8 cellular contexts compared by ENCODE assay signal in genomic region chr12:45730116-45730841, GRCh38. TPM values are rescaled to one million over a fixed set of nuclear protein-coding genes. Genes with fewer than 3 reads are reported as not detected.
DNase-seq lines count a peak whose midpoint lies in the region; FAIRE-seq and TF ChIP-seq lines count a peak whose summit lies in the region.

No MANE protein-coding gene starts in this region.

- H3K27me3 ChIP-seq in endothelial cell of umbilical vein (ENCODE audit: control insufficient read depth in 2 of 2, insufficient read depth in 2 of 2, low read length in 2 of 2), result no peaks in the 10 kb centered on the region

- no peaks in the 10 kb centered on the region for H3K9me1 ChIP-seq in endothelial cell of umbilical vein (replicated peaks; ENCODE audit: control insufficient read depth, extremely low read depth, insufficient read depth, low read length)

- FAIRE-seq in endothelial cell of umbilical vein (lab: Jason Lieb, UNC) (no peak), D721Med (lab: Jason Lieb, UNC) (no peak)

- no TSS peak for BruUV-seq in endothelial cell of umbilical vein (replicated peaks; lab: Mats Ljungman, UMichigan)

- no peaks in the 10 kb centered on the region for H4K20me1 ChIP-seq in endothelial cell of umbilical vein (replicated peaks; ENCODE audit: control insufficient read depth, extremely low read depth, insufficient read depth, low read length)

- peaks cover 61% of the 10 kb centered on the region for H3K79me2 ChIP-seq in endothelial cell of umbilical vein (ENCODE audit: control insufficient read depth, insufficient read depth, low read length)

- H3K4me3 ChIP-seq in AG04449 (ENCODE audit: low read depth, low read length), result peak overlapping the region; percentile 78
- peak overlapping the region; percentile 71 to 95 (median 92) for H3K4me3 ChIP-seq in endothelial cell of umbilical vein (replicated peaks in 1 of 3; ENCODE audit: insufficient read depth in 1 of 3, low read depth in 1 of 3, low read length in 3 of 3)

- H3K4me1 ChIP-seq in endothelial cell of umbilical vein (ENCODE audit: control insufficient read depth, extremely low read depth, insufficient read depth, low read length), result peaks cover 27% of the 10 kb centered on the region

- DNase-seq in AG04449 (ENCODE audit: low read depth, low spot score) (no peak), GM20000 (ENCODE audit: low spot score) (peak; percentile 44), NCI-H82 (lab: John Stamatoyannopoulos, UW) (peak; percentile 77), activated T-cell treated with anti-CD3 and anti-CD28 coated beads for 1 hour (ENCODE audit: low read depth) (peak; percentile 40), endothelial cell of umbilical vein (ENCODE audit: low read depth, low spot score) (peak; percentile 69), middle frontal gyrus (ENCODE audit: extremely low spot score, low spot score) (peak; percentile 13), D721Med (ENCODE audit: insufficient read length, low spot score) (no peak)
- peak; percentile 40 to 43 for DNase-seq in stimulated activated CD8-positive, alpha-beta memory T cell treated with anti-CD3 and anti-CD28 coated beads, Interleukin-2, amount 100 ng/mL, for 48 hours (ENCODE audit: low read depth in 2 of 2)

- POLR2A ChIA-PET in AG04449 (lab: Yijun Ruan, JAX), result interaction anchor here (0.6 to 1.1 kb wide), 3 partner anchors 305 to 521 kb away, joined by 3 read pairs; no protein-coding TSS in a partner anchor
- POLR2A ChIA-PET in endothelial cell of umbilical vein (lab: Charles Lee), result no interaction called here

- H3K27ac ChIP-seq in endothelial cell of umbilical vein (ENCODE audit: insufficient read depth, low read depth, low read length), result peak overlapping the region; percentile 89

- intact Hi-C loops in endothelial cell of umbilical vein (cut with micrococcal nuclease), result no loop called here

- H3K36me3 ChIP-seq in endothelial cell of umbilical vein (ENCODE audit: control insufficient read depth in 2 of 2, extremely low read depth in 1 of 2, insufficient read depth in 2 of 2, low read length in 2 of 2), result no peaks in the 10 kb centered on the region

- peak overlapping the region; percentile 98 for H3K4me2 ChIP-seq in endothelial cell of umbilical vein (ENCODE audit: insufficient read depth, low read length)

- no peaks in the 10 kb centered on the region for H3K9me3 ChIP-seq in endothelial cell of umbilical vein (replicated peaks; ENCODE audit: control insufficient read depth, insufficient read depth, low read length)

- TF ChIP-seq CTCF in AG04449 (IDR thresholded peaks at IDR 0.05; ENCODE audit: insufficient read depth, low read length, missing control alignments), result no peak
- no peak for TF ChIP-seq CTCF in GM20000 (IDR thresholded peaks at IDR 0.05; ENCODE audit: extremely low read depth, missing control alignments)
- TF ChIP-seq CTCF in endothelial cell of umbilical vein (IDR thresholded peaks at IDR 0.05; ENCODE audit: extremely low read depth in 1 of 2, insufficient read depth in 1 of 2, low read depth in 1 of 2, low read length in 2 of 2), result no peak
- no peak for TF ChIP-seq CTCF in D721Med (IDR thresholded peaks at IDR 0.05; ENCODE audit: insufficient read depth, missing control alignments)

- H3K9ac ChIP-seq in endothelial cell of umbilical vein (replicated peaks; ENCODE audit: extremely low read depth, insufficient read depth, low read length), result peak overlapping the region; percentile 96

- no peak for TF ChIP-seq POLR2A in endothelial cell of umbilical vein (IDR thresholded peaks at IDR 0.05; ENCODE audit: low read depth, low read length)

- dilution Hi-C loops in endothelial cell of umbilical vein (cut with MboI; ENCODE audit: extremely low pct_ligation_motif_present, low sequenced_read_pairs), result no loop called here

- peak overlapping the region; percentile 41 for H2AFZ ChIP-seq in endothelial cell of umbilical vein (ENCODE audit: low read depth, low read length)

- CTCF ChIA-PET in AG04449 (lab: Yijun Ruan, JAX), result interaction anchor here (1.0 to 2.6 kb wide), 6 partner anchors 8 to 250 kb away, joined by 3 to 21 read pairs (median 5); no protein-coding TSS in a partner anchor
- CTCF ChIA-PET in endothelial cell of umbilical vein (lab: Charles Lee), result interaction anchor here (0.8 to 11.2 kb wide), 4 partner anchors 12 to 515 kb away, joined by 3 to 337 read pairs (median 4); partner anchors contain the start of gene ANO6

TF ChIP-seq in endothelial cell of umbilical vein, 7 proteins besides CTCF, POLR2A, EP300 and RAD21:
- TF ChIP-seq GATA2 (IDR thresholded peaks at IDR 0.05; ENCODE audit: insufficient read depth, insufficient read length, low read depth, low read length), result no peak
- TF ChIP-seq FOS (IDR thresholded peaks at IDR 0.05; ENCODE audit: borderline replicate concordance, insufficient read depth, low read length), result no peak

RNA-seq across cellular contexts. Expression of gene ARID2, which starts 0.8 kb away (rescaled TPM):
- total RNA-seq in endothelial cell of umbilical vein, result 26.7 and 28.9 TPM in 2 replicates
- 10.8 and 12.2 TPM in 2 replicates for polyA plus RNA-seq in endothelial cell of umbilical vein
- 7.6 and 8.2 TPM in 2 replicates for polyA plus RNA-seq in endothelial cell of umbilical vein (2011; cell fraction: cytosol; rRNA removed)
- 38.1 and 44.3 TPM in 2 replicates for polyA plus RNA-seq in endothelial cell of umbilical vein (2011; cell fraction: nucleus; rRNA removed)
- polyA plus RNA-seq in endothelial cell of umbilical vein (2012), result 7.7 and 9.0 TPM in 2 replicates
- polyA minus RNA-seq in endothelial cell of umbilical vein, result 76.5 and 76.8 TPM in 2 replicates
- 33.9 TPM for polyA minus RNA-seq in endothelial cell of umbilical vein (2011; cell fraction: cytosol; rRNA and poly(A)+ RNA removed)
- polyA minus RNA-seq in endothelial cell of umbilical vein (2011; cell fraction: nucleus; rRNA and poly(A)+ RNA removed), result 153 and 244 TPM in 2 replicates

Comparison
In these comparisons a context has a peak if more than half of its experiments do, and no peak if none do; other contexts are left out.
1. DNase-seq: peak in GM20000 (single experiment), NCI-H82 (single experiment), activated T-cell treated with anti-CD3 and anti-CD28 coated beads for 1 hour (single experiment), endothelial cell of umbilical vein (single experiment), middle frontal gyrus (single experiment) and stimulated activated CD8-positive, alpha-beta memory T cell treated with anti-CD3 and anti-CD28 coated beads, Interleukin-2, amount 100 ng/mL, for 48 hours (2 of 2); none in AG04449 (single experiment) and D721Med (single experiment).